ENCODE assay signal across 3 cellular contexts in genomic region chr5:177128551-177128976, GRCh38.
TF ChIP-seq lines count a peak whose summit lies in the region.

No MANE protein-coding gene starts in this region.

TF ChIP-seq in SK-N-SH, 30 proteins besides CTCF, POLR2A, EP300 and RAD21:
- TF ChIP-seq POLR2AphosphoS5 (IDR thresholded peaks at IDR 0.05; ENCODE audit: low read depth, low read length) (no peak), TAF1 (IDR thresholded peaks at IDR 0.05; ENCODE audit: borderline replicate concordance, low read depth, low read length) (no peak), YY1 (IDR thresholded peaks at IDR 0.05; ENCODE audit: low read depth) (no peak), RFX5 (IDR thresholded peaks at IDR 0.05; ENCODE audit: low read length) (no peak), RCOR1 (IDR thresholded peaks at IDR 0.05; ENCODE audit: low read length) (no peak), MAX (IDR thresholded peaks at IDR 0.05; ENCODE audit: low read depth) (no peak), PBX3 (IDR thresholded peaks at IDR 0.05) (no peak), RXRA (IDR thresholded peaks at IDR 0.05; ENCODE audit: borderline replicate concordance, low read depth) (no peak), USF1 (IDR thresholded peaks at IDR 0.05; ENCODE audit: borderline replicate concordance, low read depth) (no peak), SIN3A (IDR thresholded peaks at IDR 0.05; ENCODE audit: borderline replicate concordance, low read depth, low read length) (no peak), FOXM1 (IDR thresholded peaks at IDR 0.05; ENCODE audit: low read depth) (no peak), REST (IDR thresholded peaks at IDR 0.05; ENCODE audit: low read depth, low read length) (no peak), SMC3 (IDR thresholded peaks at IDR 0.05; ENCODE audit: low read depth, low read length) (no peak), NRF1 (IDR thresholded peaks at IDR 0.05; ENCODE audit: low read depth, low read length) (no peak), EZH2phosphoT487 (IDR thresholded peaks at IDR 0.05; ENCODE audit: borderline replicate concordance, low read depth) (no peak), ELF1 (IDR thresholded peaks at IDR 0.05) (no peak)

TF ChIP-seq in SK-N-SH treated with all-trans-retinoic acid at 6 μM for 48 hours, 23 proteins besides CTCF, POLR2A, EP300 and RAD21:
- TF ChIP-seq TSHZ2 (CRISPR knock-in tag; IDR thresholded peaks at IDR 0.05) = no peak
TF ChIP-seq in SK-N-SH treated with all-trans-retinoic acid at 6 μM for 48 hours: peak in this region for 0.

TF ChIP-seq in K562, 482 proteins besides CTCF, POLR2A, EP300 and RAD21:
- TF ChIP-seq ZNF695 (CRISPR knock-in tag; IDR thresholded peaks at IDR 0.05) = no peak
- peak in 1 of 3 experiments; percentile 54 for TF ChIP-seq YY1 (IDR thresholded peaks at IDR 0.05; ENCODE audit: borderline replicate concordance in 1 of 3, control insufficient read depth in 1 of 3, extremely low read depth in 1 of 3, insufficient read depth in 3 of 3, insufficient read length in 1 of 3, insufficient replicate concordance in 2 of 3, low read depth in 1 of 3, low read length in 2 of 3)
- TF ChIP-seq LARP7 (IDR thresholded peaks at IDR 0.05) = no peak
